ENCODE assay signal across 27 cellular contexts in the genomic region with DNA sequence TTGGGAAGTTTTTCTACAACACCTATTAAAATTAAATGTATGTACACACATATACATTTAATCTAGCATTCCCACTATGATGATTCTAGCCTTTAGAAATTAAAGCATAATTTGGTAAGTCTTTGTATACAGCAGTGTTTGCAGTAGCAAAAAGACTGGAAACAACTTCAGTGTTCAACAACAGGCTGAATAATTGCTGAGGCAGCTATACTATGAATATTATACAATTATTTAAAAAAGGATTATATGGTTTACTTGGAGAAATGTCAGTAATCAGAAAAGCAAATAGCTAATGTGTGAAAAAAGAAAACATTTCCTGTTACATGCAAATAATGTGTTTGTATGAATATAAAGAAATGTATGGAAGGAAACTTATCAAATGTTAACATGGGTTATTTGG. TPM values are rescaled to one million over a fixed set of nuclear protein-coding genes. Genes with fewer than 3 reads are reported as not detected.
DNase-seq lines count a peak whose midpoint lies in the region; ATAC-seq and TF ChIP-seq lines count a peak whose summit lies in the region.
"Had no signal": no experiment of that assay in that cellular context is flagged by ENCODE, and none has a peak within 500 bp of the region (broad histone marks: within the 10 kb centered on the region; RNA-seq: fewer than 3 reads in every experiment).

No MANE protein-coding gene starts in this region.

- peak overlapping the region; percentile 52 for H3K27ac Mint-ChIP-seq in activated naive CD4-positive, alpha-beta T cell treated with anti-CD3 and anti-CD28 coated beads, Interleukin-2, amount 50 U/mL, for 24 hours
- H3K27ac Mint-ChIP-seq in activated naive CD4-positive, alpha-beta T cell treated with anti-CD3 and anti-CD28 coated beads for 36 hours: no peak overlapping the region
- H3K27ac Mint-ChIP-seq in activated B cell treated with CpG ODN at 0.5 μM for 24 hours (no peak overlapping the region), immature natural killer cell (peak overlapping the region in 4 of 6 donors; percentile 72 to 92 (median 83)), progenitor cell of endocrine pancreas (no peak overlapping the region)
- H3K27ac Mint-ChIP-seq: activated CD8-positive, alpha-beta memory T cell treated with anti-CD3 and anti-CD28 coated beads, Interleukin-2, amount 10 ng/mL, durations not matched to agents 7 days and 5 days; activated T-cell treated with anti-CD3 and anti-CD28 coated beads, Interleukin-2, amount 50 U/mL, for 72 hours had no signal

- H3K36me3 Mint-ChIP-seq in activated naive CD4-positive, alpha-beta T cell treated with anti-CD3 and anti-CD28 coated beads, Interleukin-2, amount 50 U/mL, for 24 hours: peaks cover 6% of the 10 kb centered on the region
- peaks cover 18% of the 10 kb centered on the region for H3K36me3 Mint-ChIP-seq in activated naive CD4-positive, alpha-beta T cell treated with anti-CD3 and anti-CD28 coated beads for 36 hours (ENCODE audit: low read depth)
- H3K36me3 Mint-ChIP-seq in activated B cell treated with CpG ODN at 0.5 μM for 24 hours (ENCODE audit: low read depth) (peaks cover 18% of the 10 kb centered on the region), immature natural killer cell (peaks cover 0 to 4% (median 3%) of the 10 kb centered on the region in 3 donors), progenitor cell of endocrine pancreas (ENCODE audit: insufficient read depth) (peaks cover 8% of the 10 kb centered on the region)

- CTCF ChIA-PET in activated naive CD4-positive, alpha-beta T cell treated with anti-CD3 and anti-CD28 coated beads for 36 hours (lab: Charles Lee): interaction anchor here (0.5 to 4.7 kb wide), 7 partner anchors 14 to 879 kb away, joined by 3 to 37 read pairs (median 9); no protein-coding TSS in a partner anchor
- CTCF ChIA-PET in activated B cell treated with CpG ODN at 0.5 μM for 24 hours (lab: Charles Lee): interaction anchor here (0.8 to 1.6 kb wide), 3 partner anchors 9 to 259 kb away, joined by 3 to 4 read pairs (median 3); no protein-coding TSS in a partner anchor

- peaks cover 29% of the 10 kb centered on the region for H3K4me1 Mint-ChIP-seq in activated naive CD4-positive, alpha-beta T cell treated with anti-CD3 and anti-CD28 coated beads, Interleukin-2, amount 50 U/mL, for 24 hours
- H3K4me1 Mint-ChIP-seq in activated naive CD4-positive, alpha-beta T cell treated with anti-CD3 and anti-CD28 coated beads for 36 hours (ENCODE audit: low read depth): peaks cover 25% of the 10 kb centered on the region
- H3K4me1 Mint-ChIP-seq in activated B cell treated with CpG ODN at 0.5 μM for 24 hours (peaks cover 32% of the 10 kb centered on the region), immature natural killer cell (peaks cover 38 to 51% of the 10 kb centered on the region in 2 donors), progenitor cell of endocrine pancreas (ENCODE audit: low read depth) (peaks cover 17% of the 10 kb centered on the region)

- H3K4me3 Mint-ChIP-seq in activated naive CD4-positive, alpha-beta T cell treated with anti-CD3 and anti-CD28 coated beads, Interleukin-2, amount 50 U/mL, for 24 hours: peak overlapping the region; percentile 96
- H3K4me3 Mint-ChIP-seq in activated naive CD4-positive, alpha-beta T cell treated with anti-CD3 and anti-CD28 coated beads for 36 hours: no peak overlapping the region
- H3K4me3 Mint-ChIP-seq in activated B cell treated with CpG ODN at 0.5 μM for 24 hours: peak overlapping the region; percentile 15
- H3K4me3 Mint-ChIP-seq in immature natural killer cell: peak overlapping the region; percentile 65 to 100 (median 98)
- H3K4me3 Mint-ChIP-seq in progenitor cell of endocrine pancreas (ENCODE audit: low read depth): peak overlapping the region; percentile 50

- no peaks in the 10 kb centered on the region for H3K27me3 Mint-ChIP-seq in activated naive CD4-positive, alpha-beta T cell treated with anti-CD3 and anti-CD28 coated beads, Interleukin-2, amount 50 U/mL, for 24 hours
- H3K27me3 Mint-ChIP-seq in activated naive CD4-positive, alpha-beta T cell treated with anti-CD3 and anti-CD28 coated beads for 36 hours (ENCODE audit: low read depth): no peaks in the 10 kb centered on the region
- H3K27me3 Mint-ChIP-seq in activated B cell treated with CpG ODN at 0.5 μM for 24 hours: no peaks in the 10 kb centered on the region
- peaks cover 2 to 22% (median 10%) of the 10 kb centered on the region in 3 donors for H3K27me3 Mint-ChIP-seq in immature natural killer cell (ENCODE audit: low read depth in 3 of 3)
- H3K27me3 Mint-ChIP-seq in progenitor cell of endocrine pancreas: no peaks in the 10 kb centered on the region

- intact Hi-C loops in activated naive CD4-positive, alpha-beta T cell treated with anti-CD3 and anti-CD28 coated beads for 36 hours (cut with micrococcal nuclease): loop anchor here (5.0 kb wide), 1 partner anchor 1902 kb away; a partner anchor contains a TSS
- intact Hi-C loops in activated B cell treated with CpG ODN at 0.5 μM for 24 hours (cut with micrococcal nuclease): loop anchor here (5.0 kb wide), 2 partner anchors 1497 to 1902 kb away; a partner anchor contains a TSS

- POLR2A ChIA-PET in activated B cell treated with CpG ODN at 0.5 μM for 24 hours (lab: Charles Lee): no interaction called here

- no peaks in the 10 kb centered on the region for H3K9me3 Mint-ChIP-seq in activated naive CD4-positive, alpha-beta T cell treated with anti-CD3 and anti-CD28 coated beads, Interleukin-2, amount 50 U/mL, for 24 hours
- H3K9me3 Mint-ChIP-seq in activated naive CD4-positive, alpha-beta T cell treated with anti-CD3 and anti-CD28 coated beads for 36 hours: no peaks in the 10 kb centered on the region
- no peaks in the 10 kb centered on the region for H3K9me3 Mint-ChIP-seq in activated B cell treated with CpG ODN at 0.5 μM for 24 hours
- peaks cover 0 to 2% (median 0%) of the 10 kb centered on the region in 6 donors for H3K9me3 Mint-ChIP-seq in immature natural killer cell
- no peaks in the 10 kb centered on the region for H3K9me3 Mint-ChIP-seq in progenitor cell of endocrine pancreas (ENCODE audit: low read depth)
- H3K9me3 Mint-ChIP-seq: activated T-cell treated with anti-CD3 and anti-CD28 coated beads, Interleukin-2, amount 50 U/mL, for 72 hours had no signal

- TF ChIP-seq CTCF in activated B cell treated with CpG ODN at 0.5 μM for 24 hours (IDR thresholded peaks at IDR 0.05): no peak
- TF ChIP-seq CTCF in progenitor cell of endocrine pancreas (IDR thresholded peaks at IDR 0.05; ENCODE audit: unreplicated experiment): no peak

- ATAC-seq in activated B cell treated with CpG ODN at 0.5 μM for 24 hours (ENCODE audit: low read depth): no peak
- no peak for ATAC-seq in HG03159 (IDR thresholded peaks at IDR 0.05; ENCODE audit: unreplicated experiment)
- ATAC-seq: activated CD8-positive, alpha-beta memory T cell treated with anti-CD3 and anti-CD28 coated beads, Interleukin-2, amount 10 ng/mL, durations not matched to agents 7 days and 5 days; activated T-cell treated with anti-CD3 and anti-CD28 coated beads, Interleukin-2, amount 50 U/mL, for 72 hours; GM12878; left colon had no signal

- DNase-seq in activated naive CD4-positive, alpha-beta T cell treated with anti-CD3 and anti-CD28 coated beads for 36 hours: no peak
- no peak for DNase-seq in activated B cell treated with CpG ODN at 0.5 μM for 24 hours
- DNase-seq in immature natural killer cell: no peak
- no peak for DNase-seq in progenitor cell of endocrine pancreas (ENCODE audit: low spot score, unreplicated experiment)
- no peak for DNase-seq in DMS79 (lab: John Stamatoyannopoulos, UW)
- DNase-seq in cerebellar cortex (ENCODE audit: low spot score): no peak
- DNase-seq: activated CD4-positive, alpha-beta T cell treated with anti-CD3 and anti-CD28 coated beads, Interleukin-2, amount 50 U/mL, for 1 hour; activated CD8-positive, alpha-beta memory T cell treated with anti-CD3 and anti-CD28 coated beads, Interleukin-2, amount 10 ng/mL, durations not matched to agents 7 days and 5 days; activated naive CD4-positive, alpha-beta T cell treated with anti-CD3 and anti-CD28 coated beads, Interleukin-2, amount 50 U/mL, for 16 hours; activated T-cell treated with anti-CD3 and anti-CD28 coated beads, Interleukin-2, amount 50 U/mL, for 72 hours; colonic mucosa; DMS153; effector CD4-positive, alpha-beta T cell; H7; left colon; MV-4-11; NCI-H1436 treated with DMSO at 0.1 percent for 48 hours; NCI-H446 treated with DMSO at 0.1 percent for 48 hours; NCI-H82; SIG-M5; stimulated activated CD4-positive, alpha-beta T cell treated with anti-CD3 and anti-CD28 coated beads, Interleukin-4, amount 100 ng/mL, for 24 hours; SW 1271; T1000; tibial artery had no signal

RNA-seq across cellular contexts. Expression of a gene that starts 1.4 kb away (rescaled TPM):
- 10 to 100 TPM; 79.8 to 84.0 TPM for total RNA-seq in activated naive CD4-positive, alpha-beta T cell treated with anti-CD3 and anti-CD28 coated beads for 36 hours
- total RNA-seq in activated B cell treated with CpG ODN at 0.5 μM for 24 hours (125 and 152 TPM in 2 replicates), progenitor cell of endocrine pancreas (213 and 216 TPM in 2 replicates)
- 10 to 100 TPM in 2 of 3 donors, 1 to 10 TPM in 1; 9.4 to 37.7 (median 21.8) TPM for polyA plus RNA-seq in immature natural killer cell

Comparison
In these comparisons a context has a peak if more than half of its experiments do, and no peak if none do; other contexts are left out.
1. H3K27ac Mint-ChIP-seq: peak in activated naive CD4-positive, alpha-beta T cell treated with anti-CD3 and anti-CD28 coated beads, Interleukin-2, amount 50 U/mL, for 24 hours (single experiment) and immature natural killer cell (4 of 6); none in activated naive CD4-positive, alpha-beta T cell treated with anti-CD3 and anti-CD28 coated beads for 36 hours (single experiment), activated B cell treated with CpG ODN at 0.5 μM for 24 hours (single experiment) and progenitor cell of endocrine pancreas (single experiment).